Comparison of ENCODE assay signal across 15 cellular contexts in genomic region chr4:185263419-185263818, GRCh38. TPM values are rescaled to one million over a fixed set of nuclear protein-coding genes. Genes with fewer than 3 reads are reported as not detected.
DNase-seq lines count a peak whose midpoint lies in the region; ATAC-seq and TF ChIP-seq lines count a peak whose summit lies in the region.
"Had no signal": no experiment of that assay in that cellular context is flagged by ENCODE, and none has a peak within 500 bp of the region (broad histone marks: within the 10 kb centered on the region; RNA-seq: fewer than 3 reads in every experiment).

No MANE protein-coding gene starts in this region.

- H3K9me3 ChIP-seq in left lung (no peaks in the 10 kb centered on the region), SJCRH30 (replicated peaks) (no peaks in the 10 kb centered on the region)
- H3K9me3 ChIP-seq: left ventricle myocardium inferior, thyroid gland had no signal

- H3K4me1 ChIP-seq in left lung (peaks cover 0 to 10% of the 10 kb centered on the region in 2 donors), SJCRH30 (peaks cover 14% of the 10 kb centered on the region)

- H3K4me3 ChIP-seq in GM12865 (ENCODE audit: low read depth, low read length) (no peak overlapping the region), left lung (no peak overlapping the region), SJCRH30 (no peak overlapping the region)
- H3K4me3 ChIP-seq: left ventricle myocardium inferior, thyroid gland had no signal

- DNase-seq in GM12865 (ENCODE audit: low read depth), result peak; percentile 51
- DNase-seq in left lung, result no peak
- DNase-seq in MV-4-11 (lab: John Stamatoyannopoulos, UW), result no peak
- DNase-seq in SJCRH30, result no peak
- no peak for DNase-seq in activated CD4-positive, alpha-beta T cell treated with anti-CD3 and anti-CD28 coated beads for 48 hours
- DNase-seq: DMS153, endodermal cell, head of caudate nucleus, left ventricle myocardium inferior, NCI-H526, thyroid gland had no signal

- H3K27me3 ChIP-seq in left lung, result no peaks in the 10 kb centered on the region
- no peaks in the 10 kb centered on the region for H3K27me3 ChIP-seq in SJCRH30
- H3K27me3 ChIP-seq: thyroid gland had no signal

- ATAC-seq in GM19463 (IDR thresholded peaks at IDR 0.05; ENCODE audit: unreplicated experiment) (peak; percentile 46), HG02870 (IDR thresholded peaks at IDR 0.05; ENCODE audit: unreplicated experiment) (peak; percentile 74), HG03521 (IDR thresholded peaks at IDR 0.05; ENCODE audit: unreplicated experiment) (peak; percentile 71), left lung (no peak)
- ATAC-seq: activated T-helper 17 cell treated with anti-CD3 and anti-CD28 coated beads, Interleukin-2, amount 50 U/mL, for 72 hours had no signal

- H3K27ac ChIP-seq in left lung (no peak overlapping the region), SJCRH30 (no peak overlapping the region)
- H3K27ac ChIP-seq: left ventricle myocardium inferior, thyroid gland had no signal

- intact Hi-C loops in left lung (cut with DNase I), result no loop called here

- TF ChIP-seq CTCF in GM12865 (IDR thresholded peaks at IDR 0.05; ENCODE audit: insufficient read depth, low read depth, low read length, missing control alignments), result no peak
- TF ChIP-seq CTCF in left lung (IDR thresholded peaks at IDR 0.05), result no peak

- H3K36me3 ChIP-seq in left lung (no peaks in the 10 kb centered on the region), SJCRH30 (no peaks in the 10 kb centered on the region)
- H3K36me3 ChIP-seq: thyroid gland had no signal

RNA-seq across cellular contexts. Expression of gene SNX25, which starts 54.0 kb away (rescaled TPM):
- 100 to 1,000 TPM in 1 of 2 donors, 10 to 100 TPM in 1; 65.8 to 122 TPM for total RNA-seq in left lung
- total RNA-seq in SJCRH30 (2014; rRNA removed; shearing (Covaris generic)), result 16.8 and 17.7 TPM in 2 replicates

RNA-seq across cellular contexts. Expression of gene CFAP97, which starts 59.6 kb away (rescaled TPM):
- 10 to 100 TPM; 25.7 to 39.0 TPM for total RNA-seq in left lung
- 18.2 and 19.7 TPM in 2 replicates for total RNA-seq in SJCRH30 (2014; rRNA removed; shearing (Covaris generic))
